Comparison of ENCODE assay signal across 28 cellular contexts in the genomic region with DNA sequence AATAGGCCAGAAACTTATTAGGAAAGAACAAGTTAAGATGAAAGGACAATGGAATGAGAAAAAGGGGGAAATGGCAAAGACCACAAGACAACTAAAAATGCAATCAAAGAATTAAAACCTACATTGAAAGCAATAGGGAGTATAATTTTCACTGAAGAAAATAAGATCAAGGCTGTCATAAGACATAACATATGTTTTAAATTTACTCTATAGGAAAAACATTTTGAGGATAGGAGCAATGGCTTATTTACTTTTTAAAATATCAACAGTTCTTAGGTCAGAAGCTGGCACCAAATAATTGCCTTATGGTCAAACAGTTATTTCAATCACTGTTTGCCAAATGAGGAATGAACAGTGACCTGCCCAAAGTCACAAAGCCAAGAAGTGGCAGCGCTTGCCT.
"Had no signal": no experiment of that assay in that cellular context is flagged by ENCODE, and none has a peak within 500 bp of the region (broad histone marks: within the 10 kb centered on the region; RNA-seq: fewer than 3 reads in every experiment).

No MANE protein-coding gene starts in this region.

- H3K4me3 ChIP-seq: left lung, lower lobe of right lung, mucosa of descending colon, ovary, right atrium auricular region, skin epidermis, suprapubic skin, thoracic aorta, tibial artery, upper lobe of right lung had no signal

- H3K9me3 ChIP-seq: left lung, lower lobe of right lung, mucosa of descending colon, ovary, right atrium auricular region, suprapubic skin, thoracic aorta, tibial artery, upper lobe of right lung had no signal

- DNase-seq: hypothalamus; immature natural killer cell; kidney; left colon; left lung; lower lobe of right lung; mammary epithelial cell; mesendoderm; midbrain; mucosa of descending colon; naive thymus-derived CD4-positive, alpha-beta T cell; nucleus accumbens; ovary; stimulated activated CD4-positive, alpha-beta T cell treated with anti-CD3 and anti-CD28 coated beads, Interleukin-12 subunit alpha, Interleukin-12 subunit beta, amount 100 ng/mL, for 4 hours; stimulated activated CD4-positive, alpha-beta T cell treated with anti-CD3 and anti-CD28 coated beads, Interleukin-15, amount 100 ng/mL, for 24 hours; stimulated activated CD4-positive, alpha-beta T cell treated with anti-CD3 and anti-CD28 coated beads, Interleukin-2, amount 100 ng/mL, for 24 hours; stimulated activated CD4-positive, alpha-beta T cell treated with anti-CD3 and anti-CD28 coated beads, Interleukin-4, amount 100 ng/mL, for 1 hour; stimulated activated naive B cell treated with anti-CD40 and anti-IgM and Interleukin-4, amounts not matched to agents 10 μg/mL and 1 μg/mL and 100 μg/mL, for 72 hours; stimulated activated naive CD8-positive, alpha-beta T cell treated with anti-CD3 and anti-CD28 coated beads, Interleukin-15, Interleukin-2, amounts not matched to agents 100 U/mL and 50 U/mL, for 24 hours; tibial artery; trophoblast cell; upper lobe of right lung had no signal

- ATAC-seq: left colon; left lung; lower lobe of right lung; mucosa of descending colon; naive thymus-derived CD4-positive, alpha-beta T cell; natural killer cell treated with Interleukin-12 subunit alpha and Interleukin-12 subunit beta and Interleukin-15 and Interleukin-18, amount 100 ng/mL, for 72 hours; sciatic nerve; stimulated activated naive B cell treated with anti-CD40 and anti-IgM and Interleukin-4, amounts not matched to agents 10 μg/mL and 1 μg/mL and 100 μg/mL, for 72 hours; stimulated activated naive CD8-positive, alpha-beta T cell treated with anti-CD3 and anti-CD28 coated beads, Interleukin-15, Interleukin-2, amounts not matched to agents 100 U/mL and 50 U/mL, for 24 hours; upper lobe of right lung had no signal

- H3K4me1 ChIP-seq: left lung, lower lobe of right lung, right atrium auricular region, upper lobe of right lung had no signal

- H3K36me3 ChIP-seq: left lung, lower lobe of right lung, ovary, right atrium auricular region, suprapubic skin, thoracic aorta, tibial artery, upper lobe of right lung had no signal

- H3K27ac ChIP-seq: left lung, lower lobe of right lung, right atrium auricular region, skin epidermis, suprapubic skin, thoracic aorta, tibial artery, upper lobe of right lung had no signal

- H3K27me3 ChIP-seq: left lung, ovary, right atrium auricular region, suprapubic skin, tibial artery, upper lobe of right lung had no signal
